ENCODE assay signal across 23 cellular contexts in the genomic region with DNA sequence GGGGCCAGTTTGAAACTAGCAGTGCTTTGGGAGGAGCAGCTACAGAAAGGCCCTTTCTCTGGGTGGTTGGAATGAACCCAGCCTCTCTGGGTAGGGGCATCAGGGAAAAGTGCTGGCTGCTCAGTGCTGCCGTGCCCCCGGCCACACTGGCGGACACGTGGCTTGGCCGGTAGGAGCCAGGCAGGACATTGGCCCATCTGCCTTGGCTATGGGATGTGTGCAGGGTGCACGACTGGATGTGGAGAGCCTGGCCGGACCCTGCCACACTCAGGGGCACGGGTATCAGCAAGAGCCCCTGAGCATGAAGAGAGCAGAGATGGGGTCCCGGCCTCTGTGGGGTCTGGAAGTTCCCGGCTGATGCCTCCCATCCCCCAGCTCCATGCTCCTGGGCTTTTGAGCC.
"Had no signal": no experiment of that assay in that cellular context is flagged by ENCODE, and none has a peak within 500 bp of the region (broad histone marks: within the 10 kb centered on the region; RNA-seq: fewer than 3 reads in every experiment).

No MANE protein-coding gene starts in this region.

- H3K4me3 ChIP-seq: colonic mucosa, heart left ventricle, lower lobe of right lung, psoas muscle, right lobe of liver, spleen, suprapubic skin, thyroid gland had no signal

- FAIRE-seq: endometrium, frontal cortex, islet of Langerhans, urothelium cell line had no signal

- H3K9me3 ChIP-seq: colonic mucosa, lower lobe of right lung, neutrophil, psoas muscle, right lobe of liver, suprapubic skin, thyroid gland had no signal

- H3K4me1 ChIP-seq: colonic mucosa, lower lobe of right lung, psoas muscle, right lobe of liver, suprapubic skin, thyroid gland had no signal

- DNase-seq: colonic mucosa; dermis blood vessel endothelial cell; effector CD8-positive, alpha-beta T cell; heart left ventricle; hippocampal formation; kidney glomerular epithelial cell; lower lobe of right lung; mesendoderm; naive B cell; psoas muscle; retina; right lobe of liver; spleen; stimulated activated CD4-positive, alpha-beta T cell treated with anti-CD3 and anti-CD28 coated beads, Interleukin-15, amount 100 ng/mL, for 24 hours; stimulated activated CD4-positive, alpha-beta T cell treated with anti-CD3 and anti-CD28 coated beads, Interleukin-1b, Interleukin-23, amount 100 ng/mL, for 48 hours; stimulated activated naive CD4-positive, alpha-beta T cell; thyroid gland had no signal

- H3K36me3 ChIP-seq: colonic mucosa, lower lobe of right lung, thyroid gland had no signal

- H3K27ac ChIP-seq: colonic mucosa, heart left ventricle, lower lobe of right lung, neutrophil, psoas muscle, right lobe of liver, spleen, suprapubic skin, thyroid gland had no signal

- H3K27me3 ChIP-seq: colonic mucosa, heart left ventricle, right lobe of liver, suprapubic skin, thyroid gland had no signal
